ENCODE assay signal across 1 cellular context in genomic region chr20:35311409-35311808, GRCh38.
TF ChIP-seq lines count a peak whose summit lies in the region.

No MANE protein-coding gene starts in this region.

TF ChIP-seq in A549, 52 proteins besides CTCF, POLR2A, EP300 and RAD21 (continued from another document):
- TF ChIP-seq HES2 (IDR thresholded peaks at IDR 0.05): no peak
- peak; percentile 87 for TF ChIP-seq MAFK (IDR thresholded peaks at IDR 0.05; ENCODE audit: partially characterized antibody)
- 0 out of 2 replicates have a peak, but pooled peaks have one; percentile 38 for TF ChIP-seq HOXB5 (CRISPR knock-in tag; IDR thresholded peaks at IDR 0.05)
- TF ChIP-seq BHLHE40 (IDR thresholded peaks at IDR 0.05; ENCODE audit: low read depth, low read length): peak; percentile 79
- TF ChIP-seq CEBPB (IDR thresholded peaks at IDR 0.05): no peak
- TF ChIP-seq JUNB (IDR thresholded peaks at IDR 0.05): peak; percentile 50; the same call in 1 of the 2 replicates
- TF ChIP-seq E2F6 (IDR thresholded peaks at IDR 0.05; ENCODE audit: borderline replicate concordance, low read depth): peak; percentile 51; the same call in 1 of the 2 replicates
- no peak for TF ChIP-seq JUN (IDR thresholded peaks at IDR 0.05)
- peak; percentile 80 for TF ChIP-seq MAX (IDR thresholded peaks at IDR 0.05)
- TF ChIP-seq ATOH8 (CRISPR knock-in tag; IDR thresholded peaks at IDR 0.05; ENCODE audit: low read depth): peak; percentile 83; the same call in 1 of the 2 replicates
- 0 out of 2 replicates have a peak, but pooled peaks have one; percentile 21 for TF ChIP-seq FOSL2 (IDR thresholded peaks at IDR 0.05)
- TF ChIP-seq FOSL2 (CRISPR knock-in tag; IDR thresholded peaks at IDR 0.05): peak; percentile 80
- no peak for TF ChIP-seq EHMT2 (IDR thresholded peaks at IDR 0.05; ENCODE audit: low read depth)
- 0 out of 2 replicates have a peak, but pooled peaks have one; percentile 15 for TF ChIP-seq ZNF302 (CRISPR knock-in tag; IDR thresholded peaks at IDR 0.05)
- peak; percentile 85 for TF ChIP-seq USF2 (IDR thresholded peaks at IDR 0.05)
- no peak for TF ChIP-seq RNF2 (IDR thresholded peaks at IDR 0.05; ENCODE audit: borderline replicate concordance, low read depth)
